In genomic region chr10:48296699-48297098, GRCh38 we compare ENCODE assay signal across 29 cellular contexts. TPM values are rescaled to one million over a fixed set of nuclear protein-coding genes. Genes with fewer than 3 reads are reported as not detected.
"Had no signal": no experiment of that assay in that cellular context is flagged by ENCODE, and none has a peak within 500 bp of the region (broad histone marks: within the 10 kb centered on the region; RNA-seq: fewer than 3 reads in every experiment).

No MANE protein-coding gene starts in this region.

- H3K36me3 ChIP-seq: gastrocnemius medialis, heart right ventricle, sigmoid colon, transverse colon had no signal

- H3K4me1 ChIP-seq: gastrocnemius medialis, heart right ventricle, psoas muscle, sigmoid colon, transverse colon had no signal

- H3K4me3 ChIP-seq: dorsolateral prefrontal cortex, gastrocnemius medialis, heart right ventricle, lung, mucosa of descending colon, psoas muscle, sigmoid colon, transverse colon had no signal

- H3K4me1 Mint-ChIP-seq: mesothelial cell of epicardium; naive B cell; stimulated activated memory B cell treated with anti-CD40 and anti-IgM and Interleukin-4, amounts not matched to agents 10 μg/mL and 1 μg/mL and 100 μg/mL, for 72 hours had no signal

- H3K27me3 ChIP-seq: dorsolateral prefrontal cortex, gastrocnemius medialis, heart right ventricle, sigmoid colon, transverse colon had no signal

- H3K9me3 ChIP-seq: gastrocnemius medialis, heart right ventricle, mucosa of descending colon, psoas muscle, sigmoid colon, transverse colon had no signal

- H3K27me3 Mint-ChIP-seq: stimulated activated memory B cell treated with anti-CD40 and anti-IgM and Interleukin-4, amounts not matched to agents 10 μg/mL and 1 μg/mL and 100 μg/mL, for 72 hours had no signal

- H3K9me3 Mint-ChIP-seq: mesothelial cell of epicardium; naive B cell; natural killer cell treated with Interleukin-12 subunit alpha and Interleukin-12 subunit beta and Interleukin-15 and Interleukin-18, amount 100 ng/mL, for 72 hours; stimulated activated memory B cell treated with anti-CD40 and anti-IgM and Interleukin-4, amounts not matched to agents 10 μg/mL and 1 μg/mL and 100 μg/mL, for 72 hours had no signal

- DNase-seq: central memory CD4-positive, alpha-beta T cell; dorsolateral prefrontal cortex; effector CD4-positive, alpha-beta T cell; foreskin fibroblast; gastrocnemius medialis; glutamatergic neuron; heart right ventricle; hippocampal formation; mesenchymal stem cell; mucosa of descending colon; naive B cell; nucleus accumbens; posterior cingulate gyrus; psoas muscle; right cardiac atrium; sigmoid colon; stimulated activated CD4-positive, alpha-beta T cell treated with anti-CD3 and anti-CD28 coated beads, Interleukin-4, amount 100 ng/mL, for 4 hours; stimulated activated naive CD8-positive, alpha-beta T cell treated with anti-CD3 and anti-CD28 coated beads, Interleukin-15, Interleukin-2, amounts not matched to agents 100 U/mL and 50 U/mL, for 24 hours; substantia nigra; transverse colon had no signal

- H3K27ac Mint-ChIP-seq: mesothelial cell of epicardium; natural killer cell treated with Interleukin-12 subunit alpha and Interleukin-12 subunit beta and Interleukin-15 and Interleukin-18, amount 100 ng/mL, for 72 hours; stimulated activated memory B cell treated with anti-CD40 and anti-IgM and Interleukin-4, amounts not matched to agents 10 μg/mL and 1 μg/mL and 100 μg/mL, for 72 hours had no signal

- H3K36me3 Mint-ChIP-seq: mesothelial cell of epicardium; naive B cell; natural killer cell treated with Interleukin-12 subunit alpha and Interleukin-12 subunit beta and Interleukin-15 and Interleukin-18, amount 100 ng/mL, for 72 hours; stimulated activated memory B cell treated with anti-CD40 and anti-IgM and Interleukin-4, amounts not matched to agents 10 μg/mL and 1 μg/mL and 100 μg/mL, for 72 hours had no signal

- H3K27ac ChIP-seq: dorsolateral prefrontal cortex, epithelial cell of prostate, gastrocnemius medialis, heart right ventricle, psoas muscle, sigmoid colon, transverse colon had no signal

- H3K4me3 Mint-ChIP-seq: mesothelial cell of epicardium; naive B cell; natural killer cell treated with Interleukin-12 subunit alpha and Interleukin-12 subunit beta and Interleukin-15 and Interleukin-18, amount 100 ng/mL, for 72 hours; stimulated activated memory B cell treated with anti-CD40 and anti-IgM and Interleukin-4, amounts not matched to agents 10 μg/mL and 1 μg/mL and 100 μg/mL, for 72 hours had no signal

RNA-seq across cellular contexts. Expression of gene FRMPD2, which starts 22.2 kb away (rescaled TPM):
- total RNA-seq: esophagus mucosa; gastrocnemius medialis; left lobe of liver; natural killer cell treated with Interleukin-12 subunit alpha and Interleukin-12 subunit beta and Interleukin-15 and Interleukin-18, amount 100 ng/mL, for 72 hours; osteocyte; psoas muscle; sigmoid colon; skeletal muscle tissue had no signal
